Comparison of ENCODE assay signal across 31 cellular contexts in the genomic region with DNA sequence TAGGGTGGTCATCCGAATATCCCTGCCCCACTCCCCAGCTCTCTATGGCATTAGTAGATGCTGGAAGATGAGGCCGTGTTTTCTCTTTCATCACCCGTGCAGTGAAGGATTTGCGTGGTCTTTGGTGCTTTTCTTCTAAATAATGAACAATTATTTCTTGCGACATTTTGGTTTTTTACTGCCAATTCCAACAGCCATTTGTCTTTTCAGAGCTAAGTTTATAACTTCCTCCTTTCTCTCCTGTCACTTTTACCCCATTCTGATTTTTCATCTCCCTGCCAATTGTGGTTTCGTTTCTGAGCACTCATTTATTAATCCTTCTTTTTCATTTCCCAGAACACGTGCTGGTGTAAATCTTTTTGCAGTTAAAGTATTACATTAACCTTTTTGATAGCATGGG.
DNase-seq lines count a peak whose midpoint lies in the region; ATAC-seq and TF ChIP-seq lines count a peak whose summit lies in the region.
"Had no signal": no experiment of that assay in that cellular context is flagged by ENCODE, and none has a peak within 500 bp of the region (broad histone marks: within the 10 kb centered on the region; RNA-seq: fewer than 3 reads in every experiment).

No MANE protein-coding gene starts in this region.

- H3K27ac ChIP-seq in breast epithelium = no peak overlapping the region
- H3K27ac ChIP-seq in left lung = no peak overlapping the region
- H3K27ac ChIP-seq in vagina = peak overlapping the region; percentile 3
- no peak overlapping the region for H3K27ac ChIP-seq in tibial nerve
- H3K27ac ChIP-seq: brain microvascular endothelial cell, HL-60, KMS-11, parathyroid adenoma, PC-9 had no signal

- H3K4me1 Mint-ChIP-seq in MCF 10A (ENCODE audit: insufficient read depth, unreplicated experiment) = peaks cover 6% of the 10 kb centered on the region
- peaks cover 2 to 5% of the 10 kb centered on the region in 2 donors for H3K4me1 Mint-ChIP-seq in effector memory CD8-positive, alpha-beta T cell (ENCODE audit: low read depth in 2 of 2)
- H3K4me1 Mint-ChIP-seq: activated CD4-positive, alpha-beta T cell treated with anti-CD3 and anti-CD28 coated beads, Interleukin-2, amount 10 ng/mL, durations not matched to agents 24 days and 14 days; activated naive CD4-positive, alpha-beta T cell treated with anti-CD3 and anti-CD28 coated beads, Interleukin-2, amount 50 U/mL, for 24 hours; CD8-positive, alpha-beta memory T cell had no signal

- H3K36me3 ChIP-seq in breast epithelium = no peaks in the 10 kb centered on the region
- no peaks in the 10 kb centered on the region for H3K36me3 ChIP-seq in left lung
- no peaks in the 10 kb centered on the region for H3K36me3 ChIP-seq in vagina
- H3K36me3 ChIP-seq in tibial nerve = peaks cover 0 to 6% (median 0%) of the 10 kb centered on the region in 3 donors
- H3K36me3 ChIP-seq: brain microvascular endothelial cell, HAP-1 had no signal

- H3K27me3 ChIP-seq in breast epithelium (no peaks in the 10 kb centered on the region), left lung (no peaks in the 10 kb centered on the region), vagina (no peaks in the 10 kb centered on the region), tibial nerve (no peaks in the 10 kb centered on the region)
- H3K27me3 ChIP-seq: brain microvascular endothelial cell had no signal

- H3K9me3 Mint-ChIP-seq in MCF 10A (ENCODE audit: unreplicated experiment) = peaks cover 24% of the 10 kb centered on the region
- peaks cover 3 to 8% of the 10 kb centered on the region in 2 donors for H3K9me3 Mint-ChIP-seq in effector memory CD8-positive, alpha-beta T cell

- H3K36me3 Mint-ChIP-seq in MCF 10A (ENCODE audit: insufficient read depth, unreplicated experiment) = no peaks in the 10 kb centered on the region
- H3K36me3 Mint-ChIP-seq in effector memory CD8-positive, alpha-beta T cell (ENCODE audit: insufficient read depth) = peaks cover 3% of the 10 kb centered on the region

- ATAC-seq in left lung = peak; percentile 17
- ATAC-seq in effector memory CD8-positive, alpha-beta T cell (replicated peaks) = no peak
- ATAC-seq: left lobe of liver; Right ventricle myocardium inferior; stimulated activated naive B cell treated with anti-CD40 and anti-IgM and Interleukin-4, amounts not matched to agents 10 μg/mL and 1 μg/mL and 100 μg/mL, for 72 hours had no signal

- no peak overlapping the region for H3K4me3 Mint-ChIP-seq in MCF 10A (ENCODE audit: unreplicated experiment)
- H3K4me3 Mint-ChIP-seq in effector memory CD8-positive, alpha-beta T cell = no peak overlapping the region
- H3K4me3 Mint-ChIP-seq: activated CD4-positive, alpha-beta T cell treated with anti-CD3 and anti-CD28 coated beads, Interleukin-2, amount 10 ng/mL, durations not matched to agents 24 days and 14 days; activated naive CD4-positive, alpha-beta T cell treated with anti-CD3 and anti-CD28 coated beads, Interleukin-2, amount 50 U/mL, for 24 hours; CD8-positive, alpha-beta memory T cell; neural crest cell; stimulated activated naive B cell treated with anti-CD40 and anti-IgM and Interleukin-4, amounts not matched to agents 10 μg/mL and 1 μg/mL and 100 μg/mL, for 72 hours had no signal

- no TSS peak for BruUV-seq in MCF 10A (replicated peaks; lab: Mats Ljungman, UMichigan)

- no peak for TF ChIP-seq CTCF in breast epithelium (IDR thresholded peaks at IDR 0.05)
- TF ChIP-seq CTCF in MCF 10A (IDR thresholded peaks at IDR 0.05; ENCODE audit: unreplicated experiment) = no peak
- no peak for TF ChIP-seq CTCF in left lung (IDR thresholded peaks at IDR 0.05)
- no peak for TF ChIP-seq CTCF in vagina (IDR thresholded peaks at IDR 0.05)
- no peak for TF ChIP-seq CTCF in tibial nerve (IDR thresholded peaks at IDR 0.05)

- no peak for DNase-seq in breast epithelium (ENCODE audit: low spot score in 2 of 2)
- no peak for DNase-seq in MCF 10A (ENCODE audit: unreplicated experiment)
- peak; percentile 83 for DNase-seq in NOMO-1 treated with dmso at 0.1 percent for 144 hours (lab: John Stamatoyannopoulos, UW; ENCODE audit: unreplicated experiment)
- DNase-seq in left lung = no peak
- no peak for DNase-seq in vagina (ENCODE audit: extremely low spot score in 2 of 2)
- no peak for DNase-seq in effector memory CD8-positive, alpha-beta T cell
- no peak for DNase-seq in tibial nerve (ENCODE audit: low spot score in 2 of 2)
- DNase-seq in hypothalamus (lab: John Stamatoyannopoulos, UW) = no peak
- DNase-seq: activated CD8-positive, alpha-beta memory T cell treated with anti-CD3 and anti-CD28 coated beads for 24 hours; activated T-cell treated with anti-CD3 and anti-CD28 coated beads for 4 hours; AML-193; amygdala; brain microvascular endothelial cell; CD8-positive, alpha-beta memory T cell; mesendoderm; NCI-H146; NCI-H446; PC-9; small intestine; stimulated activated naive B cell treated with anti-CD40 and anti-IgM and Interleukin-4, amounts not matched to agents 10 μg/mL and 1 μg/mL and 100 μg/mL, for 72 hours; T1000 had no signal

- CTCF ChIA-PET in MCF 10A (lab: Yijun Ruan, JAX) = interaction anchor here (0.6 to 2.8 kb wide), 3 partner anchors 11 to 81 kb away, joined by 3 to 7 read pairs (median 6); no protein-coding TSS in a partner anchor

- H3K4me3 ChIP-seq in breast epithelium (peak overlapping the region in 2 of 3 donors; percentile 7 to 15), left lung (no peak overlapping the region), vagina (peak overlapping the region; percentile 9 to 11), tibial nerve (peak overlapping the region in 1 of 4 donors; percentile 6)
- H3K4me3 ChIP-seq: HAP-1, PC-9 had no signal

- no peak overlapping the region for H3K27ac Mint-ChIP-seq in MCF 10A (ENCODE audit: low read depth, unreplicated experiment)
- H3K27ac Mint-ChIP-seq in effector memory CD8-positive, alpha-beta T cell = no peak overlapping the region
- H3K27ac Mint-ChIP-seq: activated CD4-positive, alpha-beta T cell treated with anti-CD3 and anti-CD28 coated beads, Interleukin-2, amount 10 ng/mL, durations not matched to agents 24 days and 14 days; activated naive CD4-positive, alpha-beta T cell treated with anti-CD3 and anti-CD28 coated beads, Interleukin-2, amount 50 U/mL, for 24 hours; activated T-helper 2 cell treated with anti-CD3 and anti-CD28 coated beads, Interferon-gamma antibody, Interleukin-2, Interleukin-4, amounts not matched to agents 10 μg/mL and 5 μg/mL and 100 μg/mL, durations not matched to agents 14 hours and 24 hours and 36 hours; CD8-positive, alpha-beta memory T cell; stimulated activated naive B cell treated with anti-CD40 and anti-IgM and Interleukin-4, amounts not matched to agents 10 μg/mL and 1 μg/mL and 100 μg/mL, for 72 hours had no signal

- WGBS in tibial nerve, 2 donors = 55 to 63% methylated on average over 7 of the region's 7 CpGs

- no peak for TF ChIP-seq EP300 in tibial nerve (IDR thresholded peaks at IDR 0.05)

- H3K4me1 ChIP-seq in breast epithelium (no peaks in the 10 kb centered on the region), left lung (peaks cover 0 to 11% of the 10 kb centered on the region in 2 donors), vagina (peaks cover 11% of the 10 kb centered on the region), tibial nerve (no peaks in the 10 kb centered on the region)
- H3K4me1 ChIP-seq: HAP-1, parathyroid adenoma had no signal

- POLR2A ChIA-PET in MCF 10A (lab: Yijun Ruan, JAX) = no interaction called here

- peaks cover 0 to 9% of the 10 kb centered on the region in 2 donors for H3K9me3 ChIP-seq in breast epithelium
- peaks cover 0 to 8% of the 10 kb centered on the region in 2 donors for H3K9me3 ChIP-seq in left lung
- H3K9me3 ChIP-seq in vagina = no peaks in the 10 kb centered on the region
- H3K9me3 ChIP-seq in tibial nerve = peaks cover 0 to 9% (median 0%) of the 10 kb centered on the region in 4 donors
- H3K9me3 ChIP-seq: HAP-1 had no signal

- intact Hi-C loops in breast epithelium (cut with DNase I; ENCODE audit: low total_unique reads) = no loop called here
- intact Hi-C loops in MCF 10A (cut with micrococcal nuclease) = no loop called here
- intact Hi-C loops in left lung (cut with DNase I) = no loop called here
- intact Hi-C loops in vagina (cut with DNase I) = no loop called here

- no peaks in the 10 kb centered on the region for H3K27me3 Mint-ChIP-seq in MCF 10A (ENCODE audit: insufficient read depth, unreplicated experiment)
- H3K27me3 Mint-ChIP-seq in effector memory CD8-positive, alpha-beta T cell = no peaks in the 10 kb centered on the region
- H3K27me3 Mint-ChIP-seq: activated CD4-positive, alpha-beta T cell treated with anti-CD3 and anti-CD28 coated beads, Interleukin-2, amount 10 ng/mL, durations not matched to agents 24 days and 14 days; activated naive CD4-positive, alpha-beta T cell treated with anti-CD3 and anti-CD28 coated beads, Interleukin-2, amount 50 U/mL, for 24 hours; CD8-positive, alpha-beta memory T cell; stimulated activated naive B cell treated with anti-CD40 and anti-IgM and Interleukin-4, amounts not matched to agents 10 μg/mL and 1 μg/mL and 100 μg/mL, for 72 hours had no signal

- TF ChIP-seq POLR2A in breast epithelium (IDR thresholded peaks at IDR 0.05) = no peak
- no peak for TF ChIP-seq POLR2A in vagina (IDR thresholded peaks at IDR 0.05)
- TF ChIP-seq POLR2A in tibial nerve (IDR thresholded peaks at IDR 0.05) = no peak

Comparison
In these comparisons a context has a peak if more than half of its experiments do, and no peak if none do; other contexts are left out.
1. H3K4me3 ChIP-seq: peak in breast epithelium (2 of 3) and vagina (2 of 2); none in left lung (0 of 2).